Comparison of ENCODE assay signal across 1 cellular context in genomic region chr9:93453047-93453914, GRCh38.
TF ChIP-seq lines count a peak whose summit lies in the region.

TSS of gene FAM120AOS (minus strand) at chr9:93453581. CDS start at chr9:93452709, 872 bp downstream.

TF ChIP-seq in HEK293, 187 proteins besides CTCF, POLR2A, EP300 and RAD21 (continued from another document and continues in another):
- TF ChIP-seq REST (tag by site-specific recombination; IDR thresholded peaks at IDR 0.05) (0 out of 2 replicates have a peak, but pooled peaks have one; percentile 22), ZSCAN16 (tag by site-specific recombination; IDR thresholded peaks at IDR 0.05) (no peak), ZBTB7A (tag by site-specific recombination; IDR thresholded peaks at IDR 0.05; ENCODE audit: low read depth) (no peak), ZNF274 (IDR thresholded peaks at IDR 0.05; ENCODE audit: low read length) (no peak), ZNF274 (tag by site-specific recombination; IDR thresholded peaks at IDR 0.05; ENCODE audit: borderline replicate concordance) (no peak), FEZF1 (tag by site-specific recombination; IDR thresholded peaks at IDR 0.05) (peak; percentile 55), ZNF362 (tag by site-specific recombination; IDR thresholded peaks at IDR 0.05) (no peak), ZNF629 (tag by site-specific recombination; IDR thresholded peaks at IDR 0.05) (no peak), TSHZ1 (tag by site-specific recombination; IDR thresholded peaks at IDR 0.05; ENCODE audit: borderline replicate concordance) (no peak), BCL6B (tag by site-specific recombination; IDR thresholded peaks at IDR 0.05) (no peak), TRIM28 (IDR thresholded peaks at IDR 0.05; ENCODE audit: borderline replicate concordance, low read length) (no peak), ZSCAN5A (tag by site-specific recombination; IDR thresholded peaks at IDR 0.05) (no peak), ZNF561 (tag by site-specific recombination; IDR thresholded peaks at IDR 0.05; ENCODE audit: borderline replicate concordance) (0 out of 2 replicates have a peak, but pooled peaks have one; percentile 54), ZNF768 (tag by site-specific recombination; IDR thresholded peaks at IDR 0.05) (no peak), ZNF311 (tag by site-specific recombination; IDR thresholded peaks at IDR 0.05; ENCODE audit: borderline replicate concordance) (no peak), ZNF830 (tag by site-specific recombination; IDR thresholded peaks at IDR 0.05; ENCODE audit: low read depth) (0 out of 2 replicates have a peak, but pooled peaks have one; percentile 28), ZNF341 (tag by site-specific recombination; IDR thresholded peaks at IDR 0.05; ENCODE audit: low read depth) (peak; percentile 95), ZNF549 (tag by site-specific recombination; IDR thresholded peaks at IDR 0.05) (no peak), ZNF221 (tag by site-specific recombination; IDR thresholded peaks at IDR 0.05; ENCODE audit: borderline replicate concordance) (no peak), ZNF624 (tag by site-specific recombination; IDR thresholded peaks at IDR 0.05) (no peak), ZNF785 (tag by site-specific recombination; IDR thresholded peaks at IDR 0.05) (no peak), ZNF791 (tag by site-specific recombination; IDR thresholded peaks at IDR 0.05) (no peak), BCL11A (tag by site-specific recombination; IDR thresholded peaks at IDR 0.05; ENCODE audit: low read depth) (no peak), ZNF560 (tag by site-specific recombination; IDR thresholded peaks at IDR 0.05; ENCODE audit: borderline replicate concordance) (no peak), ZNF114 (tag by site-specific recombination; IDR thresholded peaks at IDR 0.05) (no peak), GLIS1 (tag by site-specific recombination; IDR thresholded peaks at IDR 0.05) (no peak), SP2 (tag by site-specific recombination; IDR thresholded peaks at IDR 0.05) (peak; percentile 93), ZNF239 (tag by site-specific recombination; IDR thresholded peaks at IDR 0.05) (no peak), ZNF223 (tag by site-specific recombination; IDR thresholded peaks at IDR 0.05) (no peak), ZSCAN23 (tag by site-specific recombination; IDR thresholded peaks at IDR 0.05) (no peak), GLIS2 (tag by site-specific recombination; IDR thresholded peaks at IDR 0.05) (no peak), MYNN (tag by site-specific recombination; IDR thresholded peaks at IDR 0.05; ENCODE audit: borderline replicate concordance) (no peak), ZNF132 (tag by site-specific recombination; IDR thresholded peaks at IDR 0.05; ENCODE audit: borderline replicate concordance) (no peak), ZNF571 (tag by site-specific recombination; IDR thresholded peaks at IDR 0.05) (no peak), ZNF530 (tag by site-specific recombination; IDR thresholded peaks at IDR 0.05; ENCODE audit: low read depth) (no peak), ZBTB17 (tag by site-specific recombination; IDR thresholded peaks at IDR 0.05) (peak; percentile 72), ZNF16 (tag by site-specific recombination; IDR thresholded peaks at IDR 0.05; ENCODE audit: low read depth) (no peak), SCRT2 (tag by site-specific recombination; IDR thresholded peaks at IDR 0.05) (no peak), TCF7L2 (IDR thresholded peaks at IDR 0.05; ENCODE audit: borderline replicate concordance, low read depth, low read length) (no peak), ZNF548 (tag by site-specific recombination; IDR thresholded peaks at IDR 0.05) (no peak), MZF1 (tag by site-specific recombination; IDR thresholded peaks at IDR 0.05; ENCODE audit: borderline replicate concordance) (no peak), ZNF350 (tag by site-specific recombination; IDR thresholded peaks at IDR 0.05) (no peak), ZBTB44 (tag by site-specific recombination; IDR thresholded peaks at IDR 0.05) (no peak; the same call in 1 of the 2 replicates), ZNF558 (tag by site-specific recombination; IDR thresholded peaks at IDR 0.05) (no peak), ZNF133 (tag by site-specific recombination; IDR thresholded peaks at IDR 0.05) (no peak), HOXA7 (CRISPR knock-in tag; IDR thresholded peaks at IDR 0.05; ENCODE audit: borderline replicate concordance) (no peak), ZNF518A (tag by site-specific recombination; conservative IDR thresholded peaks at IDR 0.05; ENCODE audit: low read depth) (no peak; the same call in 1 of the 2 replicates), KLF17 (tag by site-specific recombination; IDR thresholded peaks at IDR 0.05) (no peak), ZNF157 (tag by site-specific recombination; IDR thresholded peaks at IDR 0.05) (no peak)
